17 cellular contexts compared by ENCODE assay signal in the genomic region with DNA sequence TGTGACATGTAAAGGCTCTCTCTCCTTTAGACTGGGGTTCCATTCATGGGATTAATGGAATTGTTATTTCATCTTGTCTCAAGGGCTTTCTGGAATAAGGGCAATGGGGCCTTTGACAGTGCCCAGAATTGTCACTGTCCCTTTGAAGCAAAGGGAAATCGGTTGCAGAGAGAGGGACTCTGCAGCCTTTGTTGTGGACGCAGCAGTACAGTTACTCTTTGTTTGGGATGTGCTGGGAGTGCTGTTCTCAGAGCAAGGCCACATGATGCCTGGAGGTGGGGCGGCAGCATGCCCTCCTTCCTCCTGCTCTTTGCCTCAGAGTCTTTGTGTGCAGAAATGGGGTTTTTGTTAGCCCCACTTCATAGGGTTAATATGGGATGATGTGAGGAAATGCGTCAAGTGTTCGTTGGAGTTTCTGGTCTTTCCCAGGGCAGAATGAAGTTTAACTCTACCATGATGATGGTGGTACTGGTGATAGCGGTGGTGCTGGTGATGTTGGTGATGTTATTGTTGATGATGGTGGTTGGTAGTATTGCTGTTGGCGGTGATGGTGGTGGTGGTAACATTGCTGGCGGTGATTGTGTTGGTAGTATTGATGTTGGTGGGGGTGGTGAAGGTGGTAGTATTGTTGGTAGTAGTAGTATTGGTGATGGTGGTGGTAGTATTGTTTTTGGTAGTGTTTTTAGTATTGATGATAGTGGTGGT. TPM values are rescaled to one million over a fixed set of nuclear protein-coding genes. Genes with fewer than 3 reads are reported as not detected.
"Had no signal": no experiment of that assay in that cellular context is flagged by ENCODE, and none has a peak within 500 bp of the region (broad histone marks: within the 10 kb centered on the region; RNA-seq: fewer than 3 reads in every experiment).

No MANE protein-coding gene starts in this region.

- H3K4me3 ChIP-seq: cardiac muscle cell, gastroesophageal sphincter, pancreas, transverse colon had no signal

- H3K27ac ChIP-seq: cardiac muscle cell, gastroesophageal sphincter, pancreas, transverse colon had no signal

- H3K36me3 ChIP-seq: cardiac muscle cell, gastroesophageal sphincter, pancreas, transverse colon had no signal

- H3K27me3 ChIP-seq: cardiac muscle cell, gastroesophageal sphincter, pancreas, transverse colon had no signal

- H3K4me1 ChIP-seq: pancreas had no signal

- DNase-seq: activated CD4-positive, alpha-beta memory T cell treated with anti-CD3 and anti-CD28 coated beads, Interleukin-2, amount 10 ng/mL, durations not matched to agents 7 days and 5 days; activated CD4-positive, alpha-beta T cell treated with anti-CD3 and anti-CD28 coated beads for 4 hours; activated CD8-positive, alpha-beta memory T cell treated with anti-CD3 and anti-CD28 coated beads, Interleukin-2, amount 10 ng/mL, durations not matched to agents 7 days and 5 days; activated naive CD8-positive, alpha-beta T cell treated with anti-CD3 and anti-CD28 coated beads for 36 hours; amniotic stem cell; erythroblast; immature natural killer cell; left cardiac atrium; mesendoderm; naive thymus-derived CD8-positive, alpha-beta T cell; pancreas; retina; stimulated activated naive B cell treated with anti-CD40 and anti-IgM and Interleukin-4, amounts not matched to agents 10 μg/mL and 1 μg/mL and 100 μg/mL, for 72 hours; transverse colon had no signal

- H3K9me3 ChIP-seq: gastroesophageal sphincter, pancreas, transverse colon had no signal

- FAIRE-seq: endometrium, pancreas had no signal

RNA-seq across cellular contexts. Expression of gene DOCK1, which starts 45.3 kb away (rescaled TPM):
- total RNA-seq: naive thymus-derived CD8-positive, alpha-beta T cell had no signal
- polyA plus RNA-seq: naive thymus-derived CD8-positive, alpha-beta T cell had no signal
